ENCODE assay signal across 35 cellular contexts in the genomic region with DNA sequence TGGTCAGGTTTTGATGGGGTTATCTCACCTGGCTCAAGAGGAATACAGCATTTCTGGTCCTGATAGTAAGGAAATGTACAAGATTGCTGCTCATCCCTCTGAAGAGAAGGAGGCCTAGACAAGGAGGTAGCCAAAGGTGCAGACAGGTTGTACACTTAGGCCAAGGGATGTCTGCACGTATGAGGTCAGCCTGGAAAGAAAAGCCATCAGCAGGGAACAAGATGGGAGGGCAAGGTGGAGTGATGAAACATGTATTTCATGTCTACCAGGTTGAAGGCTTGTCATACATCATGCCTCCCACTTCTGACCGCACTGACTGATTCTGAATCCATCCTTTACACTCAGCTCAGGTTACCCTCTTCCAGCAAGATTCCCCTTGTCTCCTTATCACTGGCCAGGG.
"Had no signal": no experiment of that assay in that cellular context is flagged by ENCODE, and none has a peak within 500 bp of the region (broad histone marks: within the 10 kb centered on the region; RNA-seq: fewer than 3 reads in every experiment).

No MANE protein-coding gene starts in this region.

- H3K9ac ChIP-seq: KMS-11 had no signal

- H3K9me3 ChIP-seq: MG63 had no signal

- H3K36me3 ChIP-seq: MG63 had no signal

- H3K4me3 ChIP-seq: MG63 had no signal

- H3K27me3 ChIP-seq: MG63 had no signal

- H3K4me2 ChIP-seq: KMS-11 had no signal

- H3K27ac ChIP-seq: KMS-11 had no signal

- DNase-seq: Kasumi-1, KBM-7, KG1, MG63, MM.1S, MV-4-11, NCI-H1048, NCI-H1092, NCI-H1092 treated with DMSO at 0.1 percent for 48 hours, NCI-H1105, NCI-H1105 treated with DMSO at 0.1 percent for 48 hours, NCI-H1417, NCI-H1417 treated with DMSO at 0.1 percent for 48 hours, NCI-H1436, NCI-H1436 treated with DMSO at 0.1 percent for 48 hours, NCI-H146, NCI-H1694, NCI-H1694 treated with DMSO at 0.1 percent for 48 hours, NCI-H187, NCI-H187 treated with DMSO at 0.1 percent for 48 hours, NCI-H1930, NCI-H2029, NCI-H2029 treated with DMSO at 0.1 percent for 48 hours, NCI-H2081, NCI-H2081 treated with DMSO at 0.1 percent for 48 hours, NCI-H2107, NCI-H2171, NCI-H2171 treated with DMSO at 0.1 percent for 48 hours, NCI-H2227 treated with DMSO at 0.1 percent for 48 hours, NCI-H226, NCI-H345, NCI-H446, NCI-H446 treated with DMSO at 0.1 percent for 48 hours, NCI-H510A had no signal
